8 cellular contexts compared by ENCODE assay signal in genomic region chr13:27449081-27449603, GRCh38. TPM values are rescaled to one million over a fixed set of nuclear protein-coding genes. Genes with fewer than 3 reads are reported as not detected.
DNase-seq lines count a peak whose midpoint lies in the region; ATAC-seq, FAIRE-seq and TF ChIP-seq lines count a peak whose summit lies in the region.

No MANE protein-coding gene starts in this region.

- peaks cover 26% of the 10 kb centered on the region for H3K36me3 Mint-ChIP-seq in activated naive CD4-positive, alpha-beta T cell treated with anti-CD3 and anti-CD28 coated beads, Interleukin-2, amount 10 ng/mL, durations not matched to agents 7 days and 5 days
- H3K36me3 Mint-ChIP-seq in type B pancreatic cell, result no peaks in the 10 kb centered on the region

- CTCF ChIA-PET in activated naive CD4-positive, alpha-beta T cell treated with anti-CD3 and anti-CD28 coated beads, Interleukin-2, amount 10 ng/mL, durations not matched to agents 7 days and 5 days (lab: Charles Lee), result interaction anchor here (1.9 to 2.0 kb wide), 2 partner anchors 22 to 24 kb away, joined by 7 to 8 read pairs; no protein-coding TSS in a partner anchor

- peaks cover 10 to 31% of the 10 kb centered on the region in 2 donors for H3K4me1 ChIP-seq in adrenal gland (replicated peaks in 1 of 2)

- TF ChIP-seq CTCF in adrenal gland (IDR thresholded peaks at IDR 0.05) (no peak), lower leg skin (IDR thresholded peaks at IDR 0.05) (no peak), type B pancreatic cell (conservative IDR thresholded peaks at IDR 0.05) (no peak)

- no peaks in the 10 kb centered on the region for H3K9me3 Mint-ChIP-seq in activated naive CD4-positive, alpha-beta T cell treated with anti-CD3 and anti-CD28 coated beads, Interleukin-2, amount 10 ng/mL, durations not matched to agents 7 days and 5 days
- H3K9me3 Mint-ChIP-seq in type B pancreatic cell, result no peaks in the 10 kb centered on the region

- no peaks in the 10 kb centered on the region for H3K9me3 ChIP-seq in adrenal gland (replicated peaks in 1 of 3)

- intact Hi-C loops in adrenal gland (cut with DNase I) (no loop called here), lower leg skin (cut with DNase I; ENCODE audit: low total_unique reads) (no loop called here)

- peaks cover 67% of the 10 kb centered on the region for H3K4me1 Mint-ChIP-seq in activated naive CD4-positive, alpha-beta T cell treated with anti-CD3 and anti-CD28 coated beads, Interleukin-2, amount 10 ng/mL, durations not matched to agents 7 days and 5 days
- H3K4me1 Mint-ChIP-seq in type B pancreatic cell (ENCODE audit: unreplicated experiment), result peaks cover 20% of the 10 kb centered on the region

- FAIRE-seq in HTR-8/SVneo (lab: Jason Lieb, UNC), result no peak

- peak overlapping the region; percentile 92 for H3K4me3 Mint-ChIP-seq in activated naive CD4-positive, alpha-beta T cell treated with anti-CD3 and anti-CD28 coated beads, Interleukin-2, amount 10 ng/mL, durations not matched to agents 7 days and 5 days
- H3K4me3 Mint-ChIP-seq in type B pancreatic cell, result peak overlapping the region; percentile 96

- no peaks in the 10 kb centered on the region for H3K27me3 ChIP-seq in adrenal gland

- peak overlapping the region; percentile 97 to 99 (median 98) for H3K27ac ChIP-seq in adrenal gland

- no peaks in the 10 kb centered on the region for H3K36me3 ChIP-seq in adrenal gland (replicated peaks in 1 of 2)

- H3K27me3 Mint-ChIP-seq in activated naive CD4-positive, alpha-beta T cell treated with anti-CD3 and anti-CD28 coated beads, Interleukin-2, amount 10 ng/mL, durations not matched to agents 7 days and 5 days, result no peaks in the 10 kb centered on the region
- H3K27me3 Mint-ChIP-seq in type B pancreatic cell, result peaks cover 5% of the 10 kb centered on the region

- ATAC-seq in HG02763 (IDR thresholded peaks at IDR 0.05; ENCODE audit: unreplicated experiment), result no peak

- no peak for DNase-seq in activated naive CD4-positive, alpha-beta T cell treated with anti-CD3 and anti-CD28 coated beads, Interleukin-2, amount 10 ng/mL, durations not matched to agents 7 days and 5 days
- no peak for DNase-seq in activated naive CD4-positive, alpha-beta T cell treated with anti-CD3 and anti-CD28 coated beads, Interleukin-2, amount 50 U/mL, for 16 hours
- DNase-seq in adrenal gland (no peak), lower leg skin (ENCODE audit: low spot score in 2 of 2) (no peak), type B pancreatic cell (ENCODE audit: extremely low spot score, unreplicated experiment) (no peak), HTR-8/SVneo (ENCODE audit: insufficient read length, low spot score) (no peak), NCI-H446 treated with DMSO at 0.1 percent for 48 hours (lab: John Stamatoyannopoulos, UW) (no peak)

- H3K27ac Mint-ChIP-seq in activated naive CD4-positive, alpha-beta T cell treated with anti-CD3 and anti-CD28 coated beads, Interleukin-2, amount 10 ng/mL, durations not matched to agents 7 days and 5 days, result peak overlapping the region; percentile 97
- peak overlapping the region; percentile 94 for H3K27ac Mint-ChIP-seq in type B pancreatic cell

- TF ChIP-seq POLR2A in adrenal gland (IDR thresholded peaks at IDR 0.05) (no peak), lower leg skin (IDR thresholded peaks at IDR 0.05) (no peak)

- WGBS in adrenal gland, 4 donors, result 33 to 42% (median 35%) methylated on average over 15 of the region's 15 CpGs
- WGBS in lower leg skin, 2 donors, result 46 to 55% methylated on average over 15 of the region's 15 CpGs

- H3K4me3 ChIP-seq in adrenal gland (peak overlapping the region in 3 of 4 donors; percentile 73 to 94 (median 76)), lower leg skin (ENCODE audit: low read depth, poor library complexity, severe bottlenecking) (peak overlapping the region; percentile 79)

RNA-seq across cellular contexts. Expression of gene MTIF3, which starts 1.2 kb away (rescaled TPM):
- total RNA-seq in adrenal gland (100 to 1,000 TPM in 1 of 8 donors, 10 to 100 TPM in 7; 51.9 to 110 (median 74.1) TPM), lower leg skin (10 to 100 TPM; 46.1 to 98.1 (median 70.8) TPM), type B pancreatic cell (ENCODE audit: low replicate concordance) (39.7 and 42.2 TPM in 2 replicates)
- 100 to 1,000 TPM in 2 of 3 donors, 10 to 100 TPM in 1; 89.6 to 181 (median 147) TPM for polyA plus RNA-seq in adrenal gland

RNA-seq across cellular contexts. Expression of gene GTF3A, which starts 24.7 kb away (rescaled TPM):
- total RNA-seq in adrenal gland (100 to 1,000 TPM in 3 of 8 donors, 10 to 100 TPM in 5; 55.2 to 265 (median 82.8) TPM), lower leg skin (100 to 1,000 TPM in 2 of 4 donors, 10 to 100 TPM in 2; 96.6 to 162 (median 101) TPM), type B pancreatic cell (ENCODE audit: low replicate concordance) (68.0 and 69.0 TPM in 2 replicates)
- polyA plus RNA-seq in adrenal gland, result 100 to 1,000 TPM; 153 to 239 (median 168) TPM
